In genomic region chr5:111461261-111461671, GRCh38 we compare ENCODE assay signal across 9 cellular contexts. TPM values are rescaled to one million over a fixed set of nuclear protein-coding genes. Genes with fewer than 3 reads are reported as not detected.
DNase-seq lines count a peak whose midpoint lies in the region; ATAC-seq, FAIRE-seq and TF ChIP-seq lines count a peak whose summit lies in the region.
"Had no signal": no experiment of that assay in that cellular context is flagged by ENCODE, and none has a peak within 500 bp of the region (broad histone marks: within the 10 kb centered on the region; RNA-seq: fewer than 3 reads in every experiment).

No MANE protein-coding gene starts in this region.

- no TSS peak for BruUV-seq in Panc1 (replicated peaks; lab: Mats Ljungman, UMichigan)

- no peaks in the 10 kb centered on the region for H3K4me1 ChIP-seq in Panc1 (ENCODE audit: control insufficient read depth, insufficient read depth, low read length)

- H3K9me3 Mint-ChIP-seq in activated T-cell treated with anti-CD3 and anti-CD28 coated beads, Interleukin-2, amount 50 U/mL, for 72 hours: peaks cover 2 to 3% of the 10 kb centered on the region in 2 donors

- no peak overlapping the region for H3K4me3 ChIP-seq in Panc1 (ENCODE audit: low read depth in 2 of 2, low read length in 2 of 2)

- no peak overlapping the region for H3K4me3 Mint-ChIP-seq in activated T-cell treated with anti-CD3 and anti-CD28 coated beads, Interleukin-2, amount 50 U/mL, for 72 hours

- peaks cover 7 to 26% of the 10 kb centered on the region in 2 donors for H3K36me3 Mint-ChIP-seq in activated T-cell treated with anti-CD3 and anti-CD28 coated beads, Interleukin-2, amount 50 U/mL, for 72 hours (ENCODE audit: insufficient read depth in 2 of 2)

- H3K36me3 ChIP-seq in Panc1 (ENCODE audit: control insufficient read depth, insufficient read depth, low read length): no peaks in the 10 kb centered on the region

- no peaks in the 10 kb centered on the region for H3K27me3 Mint-ChIP-seq in activated T-cell treated with anti-CD3 and anti-CD28 coated beads, Interleukin-2, amount 50 U/mL, for 72 hours (ENCODE audit: low read depth)

- intact Hi-C loops in Panc1 (cut with micrococcal nuclease; ENCODE audit: unreplicated experiment): no loop called here

- TF ChIP-seq CTCF in Panc1 (IDR thresholded peaks at IDR 0.05): peak; percentile 63

- POLR2A ChIA-PET in Panc1 (lab: Charles Lee): no interaction called here

- no peaks in the 10 kb centered on the region; the same call in 1 of the 2 replicates for H3K27me3 ChIP-seq in Panc1 (ENCODE audit: control insufficient read depth, insufficient read depth, low read length)

- H3K9me3 ChIP-seq in Panc1 (ENCODE audit: control insufficient read depth, insufficient read depth, low read depth, low read length): no peaks in the 10 kb centered on the region

- ATAC-seq in GM19463 (IDR thresholded peaks at IDR 0.05; ENCODE audit: unreplicated experiment) (peak; percentile 63), Panc1 (peak; percentile 77), GM19467 (IDR thresholded peaks at IDR 0.05; ENCODE audit: unreplicated experiment) (no peak)
- no peak for ATAC-seq in activated T-cell treated with anti-CD3 and anti-CD28 coated beads, Interleukin-2, amount 50 U/mL, for 72 hours (replicated peaks in 1 of 2)

- FAIRE-seq in frontal cortex (lab: Jason Lieb, UNC): no peak

- no peak overlapping the region for H3K27ac Mint-ChIP-seq in activated T-cell treated with anti-CD3 and anti-CD28 coated beads, Interleukin-2, amount 50 U/mL, for 72 hours

- in situ Hi-C loops in Panc1 (cut with HindIII; ENCODE audit: low pct_unique_long_range_greater_than_20kb, low sequenced_read_pairs): no loop called here

- no peak overlapping the region for H3K27ac ChIP-seq in Panc1 (ENCODE audit: low read length)

- peak; percentile 49 for DNase-seq in AG08395 (ENCODE audit: low spot score)
- DNase-seq in Panc1 (ENCODE audit: low read depth, low spot score): no peak
- DNase-seq in glomerular visceral epithelial cell (ENCODE audit: extremely low spot score): peak; percentile 59
- DNase-seq in MV-4-11 (lab: John Stamatoyannopoulos, UW): no peak
- no peak for DNase-seq in frontal cortex (ENCODE audit: low spot score in 2 of 2)
- DNase-seq in activated T-cell treated with anti-CD3 and anti-CD28 coated beads, Interleukin-2, amount 50 U/mL, for 72 hours: no peak
- DNase-seq: activated CD4-positive, alpha-beta T cell treated with anti-CD3 and anti-CD28 coated beads, Interleukin-2, amount 50 U/mL, for 1 hour had no signal

- no peaks in the 10 kb centered on the region for H3K4me1 Mint-ChIP-seq in activated T-cell treated with anti-CD3 and anti-CD28 coated beads, Interleukin-2, amount 50 U/mL, for 72 hours (ENCODE audit: low read depth)

- CTCF ChIA-PET in Panc1 (lab: Charles Lee): interaction anchor here (0.5 to 0.8 kb wide), 4 partner anchors 76 to 732 kb away, joined by 3 to 4 read pairs (median 4); no protein-coding TSS in a partner anchor

RNA-seq across cellular contexts. Expression of gene STARD4, which starts 51.1 kb away (rescaled TPM):
- total RNA-seq in Panc1 (2021; ENCODE audit: unreplicated experiment) (26.0 TPM), frontal cortex (37.1 TPM)
- polyA plus RNA-seq in Panc1 (2012; ENCODE audit: insufficient read length): 10.4 TPM
- total RNA-seq in activated T-cell treated with anti-CD3 and anti-CD28 coated beads, Interleukin-2, amount 50 U/mL, for 72 hours: 10 to 100 TPM; 28.9 to 47.4 TPM

Comparison
In these comparisons a context has a peak if more than half of its experiments do, and no peak if none do; other contexts are left out.
1. DNase-seq: peak in AG08395 (single experiment) and glomerular visceral epithelial cell (single experiment); none in Panc1 (single experiment), MV-4-11 (single experiment), frontal cortex (0 of 2) and activated T-cell treated with anti-CD3 and anti-CD28 coated beads, Interleukin-2, amount 50 U/mL, for 72 hours (0 of 2).
2. ATAC-seq: peak in GM19463 (single experiment) and Panc1 (single experiment); none in GM19467 (single experiment) and activated T-cell treated with anti-CD3 and anti-CD28 coated beads, Interleukin-2, amount 50 U/mL, for 72 hours (0 of 2).